Comparison of ENCODE assay signal across 10 cellular contexts in genomic region chr4:164383187-164384181, GRCh38.
DNase-seq lines count a peak whose midpoint lies in the region; ATAC-seq and TF ChIP-seq lines count a peak whose summit lies in the region.
"Had no signal": no experiment of that assay in that cellular context is flagged by ENCODE, and none has a peak within 500 bp of the region (broad histone marks: within the 10 kb centered on the region; RNA-seq: fewer than 3 reads in every experiment).

No MANE protein-coding gene starts in this region.

- POLR2A ChIA-PET in HEK293T (lab: Yijun Ruan, JAX): no interaction called here

- no peak overlapping the region for H3K27ac Mint-ChIP-seq in activated T-helper 17 cell treated with anti-CD3 and anti-CD28 coated beads, Interleukin-2, amount 50 U/mL, for 72 hours
- H3K27ac Mint-ChIP-seq: dendritic cell treated with granulocyte-macrophage colony-stimulating factor and Interleukin-4, amounts not matched to agents 40 ng/mL and 50 ng/mL, for 4 days; stimulated activated naive CD8-positive, alpha-beta T cell treated with anti-CD3 and anti-CD28 coated beads, Interleukin-15, Interleukin-2, amounts not matched to agents 100 ng/mL and 50 ng/mL, for 24 hours had no signal

- no peaks in the 10 kb centered on the region for H3K4me1 ChIP-seq in HUES6 (ENCODE audit: control insufficient read depth, insufficient read depth, low read length)
- peaks cover 4% of the 10 kb centered on the region for H3K4me1 ChIP-seq in iPS-15b (ENCODE audit: control insufficient read depth, insufficient read depth, low read length)
- peaks cover 9% of the 10 kb centered on the region for H3K4me1 ChIP-seq in skeletal muscle satellite cell (ENCODE audit: control insufficient read depth, insufficient read depth, low read length)

- CTCF ChIA-PET in HEK293T (lab: Yijun Ruan, JAX): no interaction called here

- H3K4me3 ChIP-seq in HUES6 (ENCODE audit: low read depth, low read length) (peak overlapping the region; percentile 82), iPS-15b (ENCODE audit: low read depth, low read length) (peak overlapping the region; percentile 89), skeletal muscle satellite cell (ENCODE audit: low read length) (peak overlapping the region; percentile 77)

- peak; percentile 31 for ATAC-seq in activated T-helper 17 cell treated with anti-CD3 and anti-CD28 coated beads, Interleukin-2, amount 50 U/mL, for 72 hours (replicated peaks)
- no peak for ATAC-seq in GM19035 (IDR thresholded peaks at IDR 0.05; ENCODE audit: unreplicated experiment)

- H3K36me3 ChIP-seq in HUES6 (ENCODE audit: control insufficient read depth, insufficient read depth, low read length) (no peaks in the 10 kb centered on the region), iPS-15b (ENCODE audit: control insufficient read depth, insufficient read depth, low read length) (no peaks in the 10 kb centered on the region), skeletal muscle satellite cell (ENCODE audit: insufficient read depth, low read length) (no peaks in the 10 kb centered on the region)

- H3K9me3 ChIP-seq in HUES6 (ENCODE audit: control insufficient read depth, insufficient read depth, low read depth, low read length) (no peaks in the 10 kb centered on the region), iPS-15b (ENCODE audit: control insufficient read depth, insufficient read depth, low read length) (no peaks in the 10 kb centered on the region), skeletal muscle satellite cell (replicated peaks; ENCODE audit: low read length) (no peaks in the 10 kb centered on the region)

- H3K36me3 Mint-ChIP-seq in activated T-helper 17 cell treated with anti-CD3 and anti-CD28 coated beads, Interleukin-2, amount 50 U/mL, for 72 hours (ENCODE audit: low read depth): no peaks in the 10 kb centered on the region

- DNase-seq in HEK293T (ENCODE audit: extremely low spot score) (no peak), NCI-H1436 treated with DMSO at 0.1 percent for 48 hours (lab: John Stamatoyannopoulos, UW) (no peak)
- DNase-seq in stimulated activated naive CD4-positive, alpha-beta T cell treated with Interleukin-2 at 50 U/mL for 16 hours (lab: John Stamatoyannopoulos, UW): no peak

- H3K9me3 Mint-ChIP-seq in activated T-helper 17 cell treated with anti-CD3 and anti-CD28 coated beads, Interleukin-2, amount 50 U/mL, for 72 hours: no peaks in the 10 kb centered on the region
- H3K9me3 Mint-ChIP-seq: dendritic cell treated with granulocyte-macrophage colony-stimulating factor and Interleukin-4, amounts not matched to agents 40 ng/mL and 50 ng/mL, for 4 days; stimulated activated naive CD8-positive, alpha-beta T cell treated with anti-CD3 and anti-CD28 coated beads, Interleukin-15, Interleukin-2, amounts not matched to agents 100 ng/mL and 50 ng/mL, for 24 hours had no signal

- H3K9ac ChIP-seq in HUES6 (ENCODE audit: low read length) (no peak overlapping the region), iPS-15b (ENCODE audit: low read depth, low read length) (no peak overlapping the region), skeletal muscle satellite cell (ENCODE audit: low read depth, low read length) (peak overlapping the region; percentile 3)

- peaks cover 25% of the 10 kb centered on the region for H3K27me3 Mint-ChIP-seq in activated T-helper 17 cell treated with anti-CD3 and anti-CD28 coated beads, Interleukin-2, amount 50 U/mL, for 72 hours

- H3K27me3 ChIP-seq in HUES6 (ENCODE audit: control insufficient read depth, insufficient read depth, low read length): peaks cover 54% of the 10 kb centered on the region
- peaks cover 48% of the 10 kb centered on the region for H3K27me3 ChIP-seq in iPS-15b (ENCODE audit: control insufficient read depth, insufficient read depth, low read length)
- no peaks in the 10 kb centered on the region for H3K27me3 ChIP-seq in skeletal muscle satellite cell (ENCODE audit: control insufficient read depth, insufficient read depth, low read length)

- H3K4me3 Mint-ChIP-seq in activated T-helper 17 cell treated with anti-CD3 and anti-CD28 coated beads, Interleukin-2, amount 50 U/mL, for 72 hours: no peak overlapping the region
- H3K4me3 Mint-ChIP-seq: dendritic cell treated with granulocyte-macrophage colony-stimulating factor and Interleukin-4, amounts not matched to agents 40 ng/mL and 50 ng/mL, for 4 days; stimulated activated naive CD8-positive, alpha-beta T cell treated with anti-CD3 and anti-CD28 coated beads, Interleukin-15, Interleukin-2, amounts not matched to agents 100 ng/mL and 50 ng/mL, for 24 hours had no signal

- no peak overlapping the region for H3K27ac ChIP-seq in HUES6 (ENCODE audit: low read depth, low read length)

- peak overlapping the region; percentile 86 for H3K4me2 ChIP-seq in skeletal muscle satellite cell (ENCODE audit: low read length)

- no peaks in the 10 kb centered on the region for H3K4me1 Mint-ChIP-seq in activated T-helper 17 cell treated with anti-CD3 and anti-CD28 coated beads, Interleukin-2, amount 50 U/mL, for 72 hours

TF ChIP-seq in HEK293T, 16 proteins besides CTCF, POLR2A, EP300 and RAD21:
- TF ChIP-seq ELF4 (IDR thresholded peaks at IDR 0.05) (no peak), ZNF384 (IDR thresholded peaks at IDR 0.05) (no peak), HDGF (IDR thresholded peaks at IDR 0.05; ENCODE audit: borderline replicate concordance) (no peak), CTBP1 (IDR thresholded peaks at IDR 0.05; ENCODE audit: borderline replicate concordance) (no peak), LEF1 (IDR thresholded peaks at IDR 0.05; ENCODE audit: borderline replicate concordance) (no peak), TARDBP (IDR thresholded peaks at IDR 0.05) (no peak), SP1 (IDR thresholded peaks at IDR 0.05) (no peak), NFRKB (IDR thresholded peaks at IDR 0.05) (no peak), FOXM1 (IDR thresholded peaks at IDR 0.05; ENCODE audit: borderline replicate concordance) (no peak), SUZ12 (IDR thresholded peaks at IDR 0.05) (no peak), L3MBTL2 (conservative IDR thresholded peaks at IDR 0.05) (no peak), BHLHE40 (IDR thresholded peaks at IDR 0.05; ENCODE audit: borderline replicate concordance) (no peak), ARNT (IDR thresholded peaks at IDR 0.05) (no peak), PKNOX1 (IDR thresholded peaks at IDR 0.05) (no peak), FOXA1 (IDR thresholded peaks at IDR 0.05) (no peak), FOXK2 (IDR thresholded peaks at IDR 0.05) (no peak)
TF ChIP-seq in HEK293T: peak in this region for 0.
